Comparison of ENCODE assay signal across 11 cellular contexts in genomic region chr2:161796192-161796591, GRCh38.
DNase-seq lines count a peak whose midpoint lies in the region; ATAC-seq and TF ChIP-seq lines count a peak whose summit lies in the region.
"Had no signal": no experiment of that assay in that cellular context is flagged by ENCODE, and none has a peak within 500 bp of the region (broad histone marks: within the 10 kb centered on the region; RNA-seq: fewer than 3 reads in every experiment).

No MANE protein-coding gene starts in this region.

- no peaks in the 10 kb centered on the region for H3K27me3 Mint-ChIP-seq in activated naive CD4-positive, alpha-beta T cell treated with anti-CD3 and anti-CD28 coated beads, Interleukin-2, amount 10 ng/mL, durations not matched to agents 7 days and 5 days

- H3K4me1 Mint-ChIP-seq in activated naive CD4-positive, alpha-beta T cell treated with anti-CD3 and anti-CD28 coated beads, Interleukin-2, amount 10 ng/mL, durations not matched to agents 7 days and 5 days, result no peaks in the 10 kb centered on the region

- TF ChIP-seq CTCF in right atrium auricular region (IDR thresholded peaks at IDR 0.05), result no peak

- H3K4me3 ChIP-seq in right atrium auricular region, result no peak overlapping the region

- H3K36me3 Mint-ChIP-seq in activated naive CD4-positive, alpha-beta T cell treated with anti-CD3 and anti-CD28 coated beads, Interleukin-2, amount 10 ng/mL, durations not matched to agents 7 days and 5 days, result no peaks in the 10 kb centered on the region

- no peaks in the 10 kb centered on the region for H3K9me3 ChIP-seq in right atrium auricular region
- H3K9me3 ChIP-seq: BE2C had no signal

- CTCF ChIA-PET in activated naive CD4-positive, alpha-beta T cell treated with anti-CD3 and anti-CD28 coated beads, Interleukin-2, amount 10 ng/mL, durations not matched to agents 7 days and 5 days (lab: Charles Lee), result no interaction called here

- no peaks in the 10 kb centered on the region for H3K36me3 ChIP-seq in right atrium auricular region
- H3K36me3 ChIP-seq: BE2C had no signal

- H3K4me3 Mint-ChIP-seq in activated naive CD4-positive, alpha-beta T cell treated with anti-CD3 and anti-CD28 coated beads, Interleukin-2, amount 10 ng/mL, durations not matched to agents 7 days and 5 days, result no peak overlapping the region

- DNase-seq in right atrium auricular region (ENCODE audit: low spot score) (peak; percentile 59), Right ventricle myocardium inferior (ENCODE audit: missing footprints) (no peak), SHP77 (lab: John Stamatoyannopoulos, UW) (peak; percentile 46 to 71), head of caudate nucleus (peak in 29 of 42 donors; percentile 2 to 57 (median 13)), DMS114 treated with DMSO at 0.1 percent for 48 hours (lab: John Stamatoyannopoulos, UW; ENCODE audit: unreplicated experiment) (no peak)
- DNase-seq in activated naive CD4-positive, alpha-beta T cell treated with anti-CD3 and anti-CD28 coated beads, Interleukin-2, amount 10 ng/mL, durations not matched to agents 7 days and 5 days, result no peak
- DNase-seq: activated CD4-positive, alpha-beta T cell treated with anti-CD3 and anti-CD28 coated beads for 1 hour; BE2C; NCI-H2107 had no signal

- no peak overlapping the region for H3K27ac ChIP-seq in right atrium auricular region

- H3K9me3 Mint-ChIP-seq in activated naive CD4-positive, alpha-beta T cell treated with anti-CD3 and anti-CD28 coated beads, Interleukin-2, amount 10 ng/mL, durations not matched to agents 7 days and 5 days, result no peaks in the 10 kb centered on the region

- intact Hi-C loops in Right ventricle myocardium inferior (cut with DNase I) (no loop called here), head of caudate nucleus (cut with DNase I) (no loop called here)

- no peak for ATAC-seq in Right ventricle myocardium inferior
- no peak for ATAC-seq in HG03354 (IDR thresholded peaks at IDR 0.05; ENCODE audit: poor library complexity, severe bottlenecking, unreplicated experiment)
- no peak for ATAC-seq in GM19395 (IDR thresholded peaks at IDR 0.05; ENCODE audit: unreplicated experiment)

- H3K27ac Mint-ChIP-seq in activated naive CD4-positive, alpha-beta T cell treated with anti-CD3 and anti-CD28 coated beads, Interleukin-2, amount 10 ng/mL, durations not matched to agents 7 days and 5 days, result no peak overlapping the region

- no peaks in the 10 kb centered on the region for H3K4me1 ChIP-seq in right atrium auricular region
- H3K4me1 ChIP-seq: BE2C had no signal

- H3K27me3 ChIP-seq in right atrium auricular region, result no peaks in the 10 kb centered on the region
- H3K27me3 ChIP-seq: BE2C had no signal

Comparison
In these comparisons a context has a peak if more than half of its experiments do, and no peak if none do; other contexts are left out.
1. DNase-seq: peak in right atrium auricular region (single experiment), SHP77 (2 of 2) and head of caudate nucleus (29 of 42); none in Right ventricle myocardium inferior (single experiment), DMS114 treated with DMSO at 0.1 percent for 48 hours (single experiment) and activated naive CD4-positive, alpha-beta T cell treated with anti-CD3 and anti-CD28 coated beads, Interleukin-2, amount 10 ng/mL, durations not matched to agents 7 days and 5 days (single experiment).